In genomic region chr5:1470762-1471211, GRCh38 we compare ENCODE assay signal across 1 cellular context.
TF ChIP-seq lines count a peak whose summit lies in the region.

No MANE protein-coding gene starts in this region.

TF ChIP-seq in HepG2, 621 proteins besides CTCF, POLR2A, EP300 and RAD21 (continued from another document):
- TF ChIP-seq PATZ1 (CRISPR knock-in tag; IDR thresholded peaks at IDR 0.05) (0 out of 2 replicates have a peak, but pooled peaks have one; percentile 29), ZNF263 (CRISPR knock-in tag; IDR thresholded peaks at IDR 0.05) (peak; percentile 68), MYC (CRISPR knock-in tag; IDR thresholded peaks at IDR 0.05; ENCODE audit: borderline replicate concordance) (peak; percentile 37; the same call in 1 of the 2 replicates), XRCC5 (optimal IDR thresholded peaks at IDR 0.05; ENCODE audit: low read length) (peak; percentile 20), SOX6 (IDR thresholded peaks at IDR 0.05) (no peak), SOX6 (CRISPR knock-in tag; IDR thresholded peaks at IDR 0.05) (peak; percentile 69), SAP130 (CRISPR knock-in tag; IDR thresholded peaks at IDR 0.05; ENCODE audit: low read depth) (peak; percentile 77), ZNF629 (CRISPR knock-in tag; conservative IDR thresholded peaks at IDR 0.05) (0 out of 2 replicates have a peak, but pooled peaks have one; percentile 5), NR2C2 (CRISPR knock-in tag; IDR thresholded peaks at IDR 0.05; ENCODE audit: borderline replicate concordance) (no peak), ZNF550 (CRISPR knock-in tag; IDR thresholded peaks at IDR 0.05; ENCODE audit: borderline replicate concordance) (no peak), HDAC1 (CRISPR knock-in tag; IDR thresholded peaks at IDR 0.05) (peak; percentile 41; the same call in 1 of the 2 replicates), PAXIP1 (CRISPR knock-in tag; conservative IDR thresholded peaks at IDR 0.05) (peak; percentile 66), HDAC2 (CRISPR knock-in tag; IDR thresholded peaks at IDR 0.05) (peak; percentile 44; the same call in 1 of the 2 replicates), AGO2 (optimal IDR thresholded peaks at IDR 0.05; ENCODE audit: low read depth, low read length) (peak; percentile 43), NKX3-1 (CRISPR knock-in tag; IDR thresholded peaks at IDR 0.05) (no peak)
